In genomic region chr13:34408635-34409034, GRCh38 we compare ENCODE assay signal across 15 cellular contexts.
DNase-seq lines count a peak whose midpoint lies in the region; ATAC-seq lines count a peak whose summit lies in the region.
"Had no signal": no experiment of that assay in that cellular context is flagged by ENCODE, and none has a peak within 500 bp of the region (broad histone marks: within the 10 kb centered on the region; RNA-seq: fewer than 3 reads in every experiment).

No MANE protein-coding gene starts in this region.

- H3K9ac ChIP-seq in mesenchymal stem cell (ENCODE audit: low read length) = no peak overlapping the region
- H3K9ac ChIP-seq: BLaER1 treated with 17β-estradiol and CSF1 and Interleukin-3, amounts not matched to agents 10 nM and 100 nM; GM23248 had no signal

- no peak overlapping the region for H3K23ac ChIP-seq in mesenchymal stem cell (ENCODE audit: low read length in 2 of 2)

- no peak overlapping the region for H2BK120ac ChIP-seq in mesenchymal stem cell (ENCODE audit: low read depth, low read length)

- no peak overlapping the region for H4K91ac ChIP-seq in mesenchymal stem cell (ENCODE audit: low read length)

- H2BK12ac ChIP-seq in mesenchymal stem cell (ENCODE audit: low read length in 2 of 2) = no peak overlapping the region

- H2AFZ ChIP-seq in mesenchymal stem cell (ENCODE audit: low read depth, low read length) = peak overlapping the region; percentile 30
- H2AFZ ChIP-seq: GM23248 had no signal

- peak; percentile 2 for DNase-seq in NCI-H1694 treated with DMSO at 0.1 percent for 48 hours (lab: John Stamatoyannopoulos, UW)
- no peak for DNase-seq in NCI-H1694 (lab: John Stamatoyannopoulos, UW)
- peak; percentile 87 for DNase-seq in cerebellar cortex (ENCODE audit: low spot score)
- DNase-seq in mesenchymal stem cell = no peak
- no peak for DNase-seq in OCI-M2 (lab: John Stamatoyannopoulos, UW; ENCODE audit: unreplicated experiment)
- DNase-seq: 8988T; Calu3; CD8-positive, alpha-beta T cell; GDM1; GM23248; HFFc6 had no signal

- H3K4me1 ChIP-seq in mesenchymal stem cell (ENCODE audit: control insufficient read depth, insufficient read depth, low read depth, low read length) = no peaks in the 10 kb centered on the region

- no peak overlapping the region for H2AK5ac ChIP-seq in mesenchymal stem cell (ENCODE audit: low read length, severe bottlenecking)

- no peak overlapping the region for H3K4me2 ChIP-seq in mesenchymal stem cell (ENCODE audit: low read length, poor library complexity, severe bottlenecking)
- H3K4me2 ChIP-seq: BLaER1 treated with 17β-estradiol and CSF1 and Interleukin-3, amounts not matched to agents 10 nM and 100 nM had no signal

- WGBS in mesenchymal stem cell = 50% methylated on average over 1 of the region's 2 CpGs

- H4K8ac ChIP-seq in mesenchymal stem cell (ENCODE audit: low read length) = no peak overlapping the region

- no peak for ATAC-seq in HG03520 (IDR thresholded peaks at IDR 0.05; ENCODE audit: unreplicated experiment)
- no peak for ATAC-seq in HG02759 (IDR thresholded peaks at IDR 0.05; ENCODE audit: unreplicated experiment)
- ATAC-seq: CD8-positive, alpha-beta T cell; HCT116 had no signal

- H3K9me3 ChIP-seq in mesenchymal stem cell (ENCODE audit: control insufficient read depth, low read length) = no peaks in the 10 kb centered on the region

- no peaks in the 10 kb centered on the region for H3K79me1 ChIP-seq in mesenchymal stem cell (replicated peaks; ENCODE audit: low read length, poor library complexity, severe bottlenecking)

- H2BK15ac ChIP-seq in mesenchymal stem cell (ENCODE audit: low read depth, poor library complexity, severe bottlenecking) = no peak overlapping the region

- H3K27ac ChIP-seq in mesenchymal stem cell (ENCODE audit: low read length, poor library complexity, severe bottlenecking) = no peak overlapping the region
- H3K27ac ChIP-seq: BLaER1 treated with 17β-estradiol and CSF1 and Interleukin-3, amounts not matched to agents 10 nM and 100 nM; GM23248 had no signal

- H3K36me3 ChIP-seq in mesenchymal stem cell (ENCODE audit: control insufficient read depth in 1 of 2, insufficient read depth in 2 of 2, low read depth in 1 of 2, low read length in 2 of 2) = no peaks in the 10 kb centered on the region
- H3K36me3 ChIP-seq: BLaER1 treated with 17β-estradiol and CSF1 and Interleukin-3, amounts not matched to agents 10 nM and 100 nM had no signal

- H3K14ac ChIP-seq in mesenchymal stem cell (ENCODE audit: low read length in 2 of 2) = peak overlapping the region in 1 of 2 experiments; percentile 45

- no peak overlapping the region for H3K4me3 ChIP-seq in mesenchymal stem cell (ENCODE audit: insufficient read depth in 1 of 2, low read depth in 1 of 2, low read length in 2 of 2)
- H3K4me3 ChIP-seq: BLaER1 treated with 17β-estradiol and CSF1 and Interleukin-3, amounts not matched to agents 10 nM and 100 nM; GM23248 had no signal

- no peak overlapping the region for H3K4ac ChIP-seq in mesenchymal stem cell (ENCODE audit: low read depth in 1 of 2, low read length in 2 of 2)

- H2BK5ac ChIP-seq in mesenchymal stem cell (ENCODE audit: low read depth, low read length, poor library complexity, severe bottlenecking) = no peak overlapping the region

- H3K18ac ChIP-seq in mesenchymal stem cell (ENCODE audit: low read depth in 1 of 2, low read length in 2 of 2) = no peak overlapping the region

- H3K27me3 ChIP-seq in mesenchymal stem cell (ENCODE audit: control insufficient read depth in 1 of 2, insufficient read depth in 1 of 2, low read length in 2 of 2) = no peaks in the 10 kb centered on the region
- H3K27me3 ChIP-seq: BLaER1 treated with 17β-estradiol and CSF1 and Interleukin-3, amounts not matched to agents 10 nM and 100 nM had no signal

Comparison
In these comparisons a context has a peak if more than half of its experiments do, and no peak if none do; other contexts are left out.
1. DNase-seq: peak in NCI-H1694 treated with DMSO at 0.1 percent for 48 hours (single experiment) and cerebellar cortex (single experiment); none in NCI-H1694 (single experiment), mesenchymal stem cell (single experiment) and OCI-M2 (single experiment).